In the genomic region with DNA sequence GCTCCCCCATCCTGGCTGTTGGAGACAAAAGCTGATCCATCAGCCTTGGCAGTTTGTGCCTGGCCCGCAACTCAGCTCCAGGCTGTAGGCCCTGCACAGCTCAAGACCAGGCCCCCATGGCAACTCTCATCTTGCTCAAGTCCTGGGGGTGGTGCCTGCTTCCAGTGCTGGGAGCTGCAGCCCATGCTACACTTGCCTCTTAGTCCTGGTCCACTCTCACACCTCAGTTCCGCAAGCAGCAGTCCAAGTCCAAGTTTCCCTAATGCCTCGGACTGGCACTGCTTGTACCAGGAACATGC, we compare ENCODE assay signal across 17 cellular contexts.
"Had no signal": no experiment of that assay in that cellular context is flagged by ENCODE, and none has a peak within 500 bp of the region (broad histone marks: within the 10 kb centered on the region; RNA-seq: fewer than 3 reads in every experiment).

No MANE protein-coding gene starts in this region.

- H3K36me3 ChIP-seq: tibial nerve had no signal

- H3K4me3 Mint-ChIP-seq: activated naive CD4-positive, alpha-beta T cell treated with anti-CD3 and anti-CD28 coated beads, Interleukin-2, amount 50 U/mL, for 24 hours; activated T-cell treated with anti-CD3 and anti-CD28 coated beads, Interleukin-2, amount 50 U/mL, for 4 hours; stimulated activated naive CD8-positive, alpha-beta T cell treated with anti-CD3 and anti-CD28 coated beads, Interleukin-15, Interleukin-2, amounts not matched to agents 100 ng/mL and 50 ng/mL, for 24 hours had no signal

- H3K27ac Mint-ChIP-seq: activated naive CD4-positive, alpha-beta T cell treated with anti-CD3 and anti-CD28 coated beads, Interleukin-2, amount 50 U/mL, for 24 hours; progenitor cell of endocrine pancreas; stimulated activated naive CD8-positive, alpha-beta T cell treated with anti-CD3 and anti-CD28 coated beads, Interleukin-15, Interleukin-2, amounts not matched to agents 100 ng/mL and 50 ng/mL, for 24 hours had no signal

- H3K36me3 Mint-ChIP-seq: activated naive CD4-positive, alpha-beta T cell treated with anti-CD3 and anti-CD28 coated beads, Interleukin-2, amount 50 U/mL, for 24 hours had no signal

- ATAC-seq: activated T-cell treated with anti-CD3 and anti-CD28 coated beads, Interleukin-2, amount 50 U/mL, for 4 hours; body of pancreas; left lobe of liver had no signal

- H3K9me3 Mint-ChIP-seq: activated naive CD4-positive, alpha-beta T cell treated with anti-CD3 and anti-CD28 coated beads, Interleukin-2, amount 50 U/mL, for 24 hours; activated T-cell treated with anti-CD3 and anti-CD28 coated beads, Interleukin-2, amount 50 U/mL, for 4 hours; stimulated activated naive CD8-positive, alpha-beta T cell treated with anti-CD3 and anti-CD28 coated beads, Interleukin-15, Interleukin-2, amounts not matched to agents 100 ng/mL and 50 ng/mL, for 24 hours had no signal

- DNase-seq: activated CD4-positive, alpha-beta T cell treated with anti-CD3 and anti-CD28 coated beads for 48 hours; activated CD4-positive, CD25-positive, alpha-beta regulatory T cell; activated gamma-delta T cell; activated T-cell treated with anti-CD3 and anti-CD28 coated beads, Interleukin-2, amount 50 U/mL, for 4 hours; amygdala; body of pancreas; caudate nucleus; erythroblast; stimulated activated CD4-positive, alpha-beta T cell treated with anti-CD3 and anti-CD28 coated beads, Interleukin-2, amount 100 ng/mL, for 24 hours; T-helper 9 cell had no signal

- H3K4me3 ChIP-seq: body of pancreas, lung, SK-N-MC, tibial nerve had no signal

- H3K27me3 Mint-ChIP-seq: activated naive CD4-positive, alpha-beta T cell treated with anti-CD3 and anti-CD28 coated beads, Interleukin-2, amount 50 U/mL, for 24 hours; stimulated activated naive CD8-positive, alpha-beta T cell treated with anti-CD3 and anti-CD28 coated beads, Interleukin-15, Interleukin-2, amounts not matched to agents 100 ng/mL and 50 ng/mL, for 24 hours had no signal

- H3K4me1 ChIP-seq: body of pancreas, tibial nerve had no signal

- H3K27ac ChIP-seq: body of pancreas, tibial nerve had no signal

- H3K9me3 ChIP-seq: body of pancreas, tibial nerve had no signal

- H3K27me3 ChIP-seq: body of pancreas, tibial nerve had no signal
